Comparison of ENCODE assay signal across 23 cellular contexts in the genomic region with DNA sequence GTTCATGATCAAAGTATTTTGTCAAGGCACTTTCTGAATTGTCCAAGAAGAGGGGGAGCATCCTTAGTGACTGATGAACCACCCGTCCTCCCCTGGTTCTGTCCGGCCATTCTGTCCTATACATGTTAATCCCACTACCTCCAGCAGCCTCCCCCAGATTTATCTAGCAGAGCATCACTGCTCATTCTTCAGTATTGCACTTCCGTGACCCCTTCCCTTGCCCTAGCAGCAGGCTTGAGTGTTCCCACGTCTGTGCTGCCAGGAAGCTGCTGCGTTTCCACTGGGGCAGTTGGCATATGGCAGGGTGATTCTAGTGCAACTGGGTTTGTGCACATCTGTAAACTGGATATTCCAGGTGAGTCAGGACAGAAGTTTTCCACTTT. TPM values are rescaled to one million over a fixed set of nuclear protein-coding genes. Genes with fewer than 3 reads are reported as not detected.
"Had no signal": no experiment of that assay in that cellular context is flagged by ENCODE, and none has a peak within 500 bp of the region (broad histone marks: within the 10 kb centered on the region; RNA-seq: fewer than 3 reads in every experiment).

No MANE protein-coding gene starts in this region.

- ATAC-seq: heart left ventricle; lower lobe of right lung; natural killer cell treated with Interleukin-12 subunit alpha and Interleukin-12 subunit beta and Interleukin-15 and Interleukin-18, amount 100 ng/mL, for 72 hours; stimulated activated naive B cell treated with anti-CD40 and anti-IgM and Interleukin-4, amounts not matched to agents 10 μg/mL and 1 μg/mL and 100 μg/mL, for 72 hours; stimulated activated naive CD8-positive, alpha-beta T cell treated with anti-CD3 and anti-CD28 coated beads, Interleukin-15, amount 100 ng/mL, for 72 hours had no signal

- H3K4me3 ChIP-seq: dorsolateral prefrontal cortex, heart left ventricle, lower lobe of right lung, neural progenitor cell, prostate gland, sigmoid colon, skin epidermis, thoracic aorta, transverse colon had no signal

- H3K27me3 ChIP-seq: neural progenitor cell had no signal

- H2AFZ ChIP-seq: neural progenitor cell, parathyroid adenoma had no signal

- H3K9ac ChIP-seq: neural progenitor cell, parathyroid adenoma had no signal

- H3K27ac ChIP-seq: dorsolateral prefrontal cortex, heart left ventricle, lower lobe of right lung, neural progenitor cell, parathyroid adenoma, prostate gland, sigmoid colon, skin epidermis, thoracic aorta, transverse colon had no signal

- H3K4me3 Mint-ChIP-seq: memory B cell; natural killer cell treated with Interleukin-12 subunit alpha and Interleukin-12 subunit beta and Interleukin-15 and Interleukin-18, amount 100 ng/mL, for 72 hours; neural progenitor cell; stimulated activated naive B cell treated with anti-CD40 and anti-IgM and Interleukin-4, amounts not matched to agents 10 μg/mL and 1 μg/mL and 100 μg/mL, for 72 hours; stimulated activated naive CD8-positive, alpha-beta T cell treated with anti-CD3 and anti-CD28 coated beads, Interleukin-15, amount 100 ng/mL, for 72 hours had no signal

- H3K79me2 ChIP-seq: parathyroid adenoma had no signal

- H3K27ac Mint-ChIP-seq: memory B cell; natural killer cell treated with Interleukin-12 subunit alpha and Interleukin-12 subunit beta and Interleukin-15 and Interleukin-18, amount 100 ng/mL, for 72 hours; neural progenitor cell; stimulated activated naive B cell treated with anti-CD40 and anti-IgM and Interleukin-4, amounts not matched to agents 10 μg/mL and 1 μg/mL and 100 μg/mL, for 72 hours; stimulated activated naive CD8-positive, alpha-beta T cell treated with anti-CD3 and anti-CD28 coated beads, Interleukin-15, amount 100 ng/mL, for 72 hours had no signal

- H3K9me3 Mint-ChIP-seq: memory B cell; natural killer cell treated with Interleukin-12 subunit alpha and Interleukin-12 subunit beta and Interleukin-15 and Interleukin-18, amount 100 ng/mL, for 72 hours; neural progenitor cell; stimulated activated naive B cell treated with anti-CD40 and anti-IgM and Interleukin-4, amounts not matched to agents 10 μg/mL and 1 μg/mL and 100 μg/mL, for 72 hours; stimulated activated naive CD8-positive, alpha-beta T cell treated with anti-CD3 and anti-CD28 coated beads, Interleukin-15, amount 100 ng/mL, for 72 hours had no signal

- H3K36me3 ChIP-seq: heart left ventricle, lower lobe of right lung, neural progenitor cell, prostate gland, sigmoid colon, thoracic aorta, transverse colon had no signal

- H3K4me1 ChIP-seq: parathyroid adenoma had no signal

- H3K9me3 ChIP-seq: heart left ventricle, lower lobe of right lung, prostate gland, sigmoid colon, thoracic aorta, transverse colon had no signal

- DNase-seq: cortex of kidney; dorsolateral prefrontal cortex; effector CD8-positive, alpha-beta T cell; heart left ventricle; hippocampal formation; lower lobe of right lung; midbrain; occipital lobe; retina; sigmoid colon; stimulated activated CD4-positive, alpha-beta T cell treated with anti-CD3 and anti-CD28 coated beads, Interleukin-2, amount 100 ng/mL, for 24 hours; stimulated activated CD4-positive, alpha-beta T cell treated with anti-CD3 and anti-CD28 coated beads, Interleukin-4, amount 100 ng/mL, for 4 hours; stimulated activated naive B cell treated with anti-CD40 and anti-IgM and Interleukin-4, amounts not matched to agents 10 μg/mL and 1 μg/mL and 100 μg/mL, for 72 hours; stimulated activated naive CD8-positive, alpha-beta T cell treated with anti-CD3 and anti-CD28 coated beads, Interleukin-15, amount 100 ng/mL, for 72 hours; transverse colon had no signal

- H3K36me3 Mint-ChIP-seq: memory B cell had no signal

RNA-seq across cellular contexts. Expression of a gene that starts 4.5 kb away (rescaled TPM):
- total RNA-seq: subcutaneous adipose tissue had no signal
